28 cellular contexts compared by ENCODE assay signal in the genomic region with DNA sequence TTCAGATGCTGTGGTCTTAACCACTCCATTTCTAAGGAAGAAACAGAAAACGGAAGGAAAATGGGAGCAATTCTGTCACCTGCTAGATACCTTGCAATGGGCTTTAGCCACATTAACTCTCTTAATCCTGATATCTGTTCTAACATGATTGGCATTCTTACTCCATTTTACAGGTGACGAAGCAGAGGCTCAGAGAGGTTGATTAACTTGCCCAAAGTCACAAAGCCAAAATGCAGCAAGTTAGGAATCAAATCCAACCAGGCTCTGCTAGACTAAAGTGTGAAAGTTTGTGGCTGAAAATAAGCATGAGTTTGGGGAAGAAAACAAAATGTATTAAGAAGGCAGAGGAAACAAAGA.
"Had no signal": no experiment of that assay in that cellular context is flagged by ENCODE, and none has a peak within 500 bp of the region (broad histone marks: within the 10 kb centered on the region; RNA-seq: fewer than 3 reads in every experiment).

No MANE protein-coding gene starts in this region.

- H3K27me3 ChIP-seq: breast epithelium, esophagus squamous epithelium, pancreas, sigmoid colon, suprapubic skin, tibial nerve had no signal

- H3K36me3 ChIP-seq: breast epithelium, esophagus squamous epithelium, pancreas, prostate gland, sigmoid colon, suprapubic skin, tibial nerve had no signal

- H3K9me3 Mint-ChIP-seq: activated naive CD4-positive, alpha-beta T cell treated with anti-CD3 and anti-CD28 coated beads for 36 hours; activated naive CD8-positive, alpha-beta T cell treated with anti-CD3 and anti-CD28 coated beads for 36 hours; dendritic cell treated with granulocyte-macrophage colony-stimulating factor and Interleukin-4, amounts not matched to agents 40 ng/mL and 50 ng/mL, for 4 days; T-helper 1 cell treated with Interleukin-12 subunit alpha and Interleukin-12 subunit beta and Interleukin-4 antibody, amounts not matched to agents 30 μg/mL and 1 μg/mL, for 36 hours had no signal

- H3K27me3 Mint-ChIP-seq: dendritic cell treated with granulocyte-macrophage colony-stimulating factor and Interleukin-4, amounts not matched to agents 40 ng/mL and 50 ng/mL, for 4 days had no signal

- H3K4me3 Mint-ChIP-seq: activated naive CD4-positive, alpha-beta T cell treated with anti-CD3 and anti-CD28 coated beads for 36 hours; activated naive CD8-positive, alpha-beta T cell treated with anti-CD3 and anti-CD28 coated beads for 36 hours; dendritic cell treated with granulocyte-macrophage colony-stimulating factor and Interleukin-4, amounts not matched to agents 40 ng/mL and 50 ng/mL, for 4 days; T-helper 1 cell treated with Interleukin-12 subunit alpha and Interleukin-12 subunit beta and Interleukin-4 antibody, amounts not matched to agents 30 μg/mL and 1 μg/mL, for 36 hours had no signal

- DNase-seq: activated CD4-positive, alpha-beta T cell treated with anti-CD3 and anti-CD28 coated beads for 48 hours; activated CD4-positive, alpha-beta T cell treated with anti-CD3 and anti-CD28 coated beads, Interleukin-2, amount 50 U/mL, for 48 hours; activated CD8-positive, alpha-beta memory T cell treated with anti-CD3 and anti-CD28 coated beads for 24 hours; activated effector memory CD4-positive, alpha-beta T cell treated with anti-CD3 and anti-CD28 coated beads, Interleukin-2, amount 50 U/mL, for 16 hours; activated naive CD4-positive, alpha-beta T cell treated with anti-CD3 and anti-CD28 coated beads for 36 hours; activated naive CD8-positive, alpha-beta T cell treated with anti-CD3 and anti-CD28 coated beads for 36 hours; amniotic stem cell; central memory CD4-positive, alpha-beta T cell; effector CD4-positive, alpha-beta T cell; esophagus squamous epithelium; foreskin melanocyte; left ventricle myocardium superior; pancreas; retina; sigmoid colon; stimulated activated CD4-positive, alpha-beta T cell treated with anti-CD3 and anti-CD28 coated beads, Interleukin-15, amount 100 ng/mL, for 24 hours; stimulated activated CD4-positive, alpha-beta T cell treated with anti-CD3 and anti-CD28 coated beads, Interleukin-2, amount 100 ng/mL, for 24 hours; stimulated activated naive CD4-positive, alpha-beta T cell; SW 1271; T-helper 9 cell had no signal

- H3K4me1 ChIP-seq: breast epithelium, prostate gland had no signal

- ATAC-seq: activated CD4-positive, CD25-positive, alpha-beta regulatory T cell treated with anti-CD3 and anti-CD28 coated beads, Interleukin-2, amount 50 U/mL, for 24 hours had no signal

- H3K27ac ChIP-seq: pancreas, prostate gland, suprapubic skin had no signal

- H3K9me3 ChIP-seq: breast epithelium, esophagus squamous epithelium, pancreas, prostate gland, sigmoid colon, suprapubic skin, tibial nerve had no signal

- H3K4me3 ChIP-seq: pancreas, prostate gland, sigmoid colon, smooth muscle cell, suprapubic skin had no signal

- H3K36me3 Mint-ChIP-seq: activated naive CD8-positive, alpha-beta T cell treated with anti-CD3 and anti-CD28 coated beads for 36 hours had no signal

- H3K27ac Mint-ChIP-seq: activated naive CD4-positive, alpha-beta T cell treated with anti-CD3 and anti-CD28 coated beads for 36 hours; activated naive CD8-positive, alpha-beta T cell treated with anti-CD3 and anti-CD28 coated beads for 36 hours; dendritic cell treated with granulocyte-macrophage colony-stimulating factor and Interleukin-4, amounts not matched to agents 40 ng/mL and 50 ng/mL, for 4 days; T-helper 1 cell treated with Interleukin-12 subunit alpha and Interleukin-12 subunit beta and Interleukin-4 antibody, amounts not matched to agents 30 μg/mL and 1 μg/mL, for 36 hours had no signal
